Comparison of ENCODE assay signal across 1 cellular context in the genomic region with DNA sequence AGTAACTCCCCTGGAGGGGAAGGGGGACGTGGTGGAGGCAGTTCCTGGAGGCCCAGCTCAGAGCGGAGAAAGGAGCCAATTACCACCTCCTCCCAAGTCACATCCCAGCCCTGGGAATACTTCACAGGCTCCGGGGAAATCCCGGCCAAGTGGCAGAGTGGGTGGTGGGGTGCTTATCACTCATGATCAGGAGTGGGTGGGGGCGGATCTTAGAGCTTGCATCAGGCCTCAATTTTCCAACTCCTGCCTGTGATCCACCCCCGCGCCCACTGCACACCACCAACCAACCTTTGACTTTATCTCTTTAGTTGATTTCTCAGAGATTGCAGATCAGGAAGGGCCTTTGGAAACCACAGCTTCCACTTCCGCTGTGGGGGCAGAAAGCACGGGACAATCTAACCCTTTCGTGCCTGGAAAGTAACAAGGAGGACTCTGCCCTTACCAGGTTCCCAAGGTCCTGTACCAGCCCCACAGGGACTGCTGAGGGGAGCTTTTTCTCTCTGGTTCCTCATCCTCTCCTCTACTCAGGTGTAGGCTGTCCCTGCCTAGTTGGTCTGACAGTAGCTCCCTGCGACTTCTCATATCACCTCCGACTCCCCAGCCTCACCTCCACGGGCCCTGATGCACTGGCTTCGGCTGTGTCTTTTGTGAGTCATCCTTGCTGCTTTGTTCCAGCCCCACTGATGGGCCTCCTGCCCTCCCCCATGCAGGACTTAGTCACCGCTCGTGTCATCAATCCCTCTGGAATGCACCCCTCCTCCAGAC.
TF ChIP-seq lines count a peak whose summit lies in the region.

No MANE protein-coding gene starts in this region.

TF ChIP-seq in HepG2, 621 proteins besides CTCF, POLR2A, EP300 and RAD21 (continues in another document):
- TF ChIP-seq ZNF766 (CRISPR knock-in tag; IDR thresholded peaks at IDR 0.05; ENCODE audit: borderline replicate concordance) (no peak), HOXA7 (CRISPR knock-in tag; IDR thresholded peaks at IDR 0.05) (no peak), MZF1 (CRISPR knock-in tag; IDR thresholded peaks at IDR 0.05; ENCODE audit: borderline replicate concordance) (peak; percentile 82; the same call in 1 of the 2 replicates), ZNF225 (CRISPR knock-in tag; IDR thresholded peaks at IDR 0.05) (no peak), CREB1 (IDR thresholded peaks at IDR 0.05) (peak; percentile 86), CREB1 (CRISPR knock-in tag; IDR thresholded peaks at IDR 0.05) (peak; percentile 86), ZNF800 (CRISPR knock-in tag; IDR thresholded peaks at IDR 0.05) (no peak; the same call in 1 of the 2 replicates), MTA3 (CRISPR knock-in tag; IDR thresholded peaks at IDR 0.05) (no peak), FOSL1 (CRISPR knock-in tag; IDR thresholded peaks at IDR 0.05; ENCODE audit: borderline replicate concordance) (peak; percentile 99), ZNF121 (CRISPR knock-in tag; IDR thresholded peaks at IDR 0.05) (peak; percentile 88), DZIP1 (CRISPR knock-in tag; IDR thresholded peaks at IDR 0.05) (no peak), ZNF564 (CRISPR knock-in tag; IDR thresholded peaks at IDR 0.05) (0 out of 2 replicates have a peak, but pooled peaks have one; percentile 31), RFX3 (CRISPR knock-in tag; IDR thresholded peaks at IDR 0.05) (no peak), TOE1 (CRISPR knock-in tag; IDR thresholded peaks at IDR 0.05) (no peak), ZUFSP (CRISPR knock-in tag; IDR thresholded peaks at IDR 0.05; ENCODE audit: borderline replicate concordance) (no peak), HDAC1 (CRISPR knock-in tag; IDR thresholded peaks at IDR 0.05) (peak; percentile 90), ZBTB49 (CRISPR knock-in tag; IDR thresholded peaks at IDR 0.05; ENCODE audit: borderline replicate concordance) (no peak), ZFP91 (CRISPR knock-in tag; IDR thresholded peaks at IDR 0.05; ENCODE audit: borderline replicate concordance) (peak; percentile 87), CEBPG (CRISPR knock-in tag; IDR thresholded peaks at IDR 0.05) (peak; percentile 39), PRDM10 (CRISPR knock-in tag; IDR thresholded peaks at IDR 0.05; ENCODE audit: low read depth) (peak; percentile 80), TGIF2 (CRISPR knock-in tag; IDR thresholded peaks at IDR 0.05) (no peak), PRDM15 (CRISPR knock-in tag; IDR thresholded peaks at IDR 0.05) (peak; percentile 70), ZNF547 (CRISPR knock-in tag; IDR thresholded peaks at IDR 0.05) (no peak; the same call in 1 of the 2 replicates), PITX1 (CRISPR knock-in tag; IDR thresholded peaks at IDR 0.05) (peak; percentile 96), SMARCC2 (IDR thresholded peaks at IDR 0.05) (no peak), ATF1 (CRISPR knock-in tag; IDR thresholded peaks at IDR 0.05) (0 out of 2 replicates have a peak, but pooled peaks have one; percentile 73), DPF2 (CRISPR knock-in tag; IDR thresholded peaks at IDR 0.05; ENCODE audit: borderline replicate concordance, low read depth) (peak; percentile 83), HOXA9 (CRISPR knock-in tag; IDR thresholded peaks at IDR 0.05; ENCODE audit: borderline replicate concordance) (0 out of 2 replicates have a peak, but pooled peaks have one; percentile 12), ZNF616 (CRISPR knock-in tag; IDR thresholded peaks at IDR 0.05; ENCODE audit: low read depth) (0 out of 2 replicates have a peak, but pooled peaks have one; percentile 5), ZNF781 (CRISPR knock-in tag; IDR thresholded peaks at IDR 0.05; ENCODE audit: borderline replicate concordance, not compliant biosample characterization) (peak; percentile 24), CHD4 (IDR thresholded peaks at IDR 0.05; ENCODE audit: borderline replicate concordance, low read length) (no peak; the same call in 1 of the 2 replicates)
- TF ChIP-seq, protein P1, sequence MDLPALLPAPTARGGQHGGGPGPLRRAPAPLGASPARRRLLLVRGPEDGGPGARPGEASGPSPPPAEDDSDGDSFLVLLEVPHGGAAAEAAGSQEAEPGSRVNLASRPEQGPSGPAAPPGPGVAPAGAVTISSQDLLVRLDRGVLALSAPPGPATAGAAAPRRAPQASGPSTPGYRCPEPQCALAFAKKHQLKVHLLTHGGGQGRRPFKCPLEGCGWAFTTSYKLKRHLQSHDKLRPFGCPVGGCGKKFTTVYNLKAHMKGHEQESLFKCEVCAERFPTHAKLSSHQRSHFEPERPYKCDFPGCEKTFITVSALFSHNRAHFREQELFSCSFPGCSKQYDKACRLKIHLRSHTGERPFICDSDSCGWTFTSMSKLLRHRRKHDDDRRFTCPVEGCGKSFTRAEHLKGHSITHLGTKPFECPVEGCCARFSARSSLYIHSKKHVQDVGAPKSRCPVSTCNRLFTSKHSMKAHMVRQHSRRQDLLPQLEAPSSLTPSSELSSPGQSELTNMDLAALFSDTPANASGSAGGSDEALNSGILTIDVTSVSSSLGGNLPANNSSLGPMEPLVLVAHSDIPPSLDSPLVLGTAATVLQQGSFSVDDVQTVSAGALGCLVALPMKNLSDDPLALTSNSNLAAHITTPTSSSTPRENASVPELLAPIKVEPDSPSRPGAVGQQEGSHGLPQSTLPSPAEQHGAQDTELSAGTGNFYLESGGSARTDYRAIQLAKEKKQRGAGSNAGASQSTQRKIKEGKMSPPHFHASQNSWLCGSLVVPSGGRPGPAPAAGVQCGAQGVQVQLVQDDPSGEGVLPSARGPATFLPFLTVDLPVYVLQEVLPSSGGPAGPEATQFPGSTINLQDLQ (CRISPR knock-in tag; IDR thresholded peaks at IDR 0.05): peak; percentile 71; the same call in 1 of the 2 replicates
